Comparison of ENCODE assay signal across 12 cellular contexts in the genomic region with DNA sequence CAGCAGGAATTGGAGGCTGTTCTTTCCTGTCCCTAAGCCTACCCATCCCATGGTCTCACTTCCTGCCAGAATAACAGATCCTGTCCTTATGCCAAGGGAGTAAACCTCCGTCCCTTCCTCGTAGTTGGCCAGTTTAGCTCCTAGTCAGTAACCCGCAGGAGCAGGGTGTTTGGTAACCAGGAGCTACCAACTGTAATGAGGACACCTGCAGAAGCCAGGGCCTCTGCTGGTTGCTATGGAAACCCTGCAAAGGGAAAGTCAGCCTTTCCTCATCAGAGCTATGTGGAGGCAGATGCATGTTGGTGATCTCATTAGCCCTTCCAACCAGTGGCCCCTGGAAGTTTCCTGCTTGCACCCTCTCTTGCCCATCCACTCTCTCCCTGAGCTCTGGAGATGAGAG.
A peak's percentile ranks its signal among the peaks of the same experiment; 100 is the strongest.
DNase-seq lines count a peak whose midpoint lies in the region; TF ChIP-seq lines count a peak whose summit lies in the region.
"Had no signal": no experiment of that assay in that cellular context is flagged by ENCODE, and none has a peak within 500 bp of the region (broad histone marks: within the 10 kb centered on the region; RNA-seq: fewer than 3 reads in every experiment).

No MANE protein-coding gene starts in this region.

- 90% methylated on average over 3 of the region's 3 CpGs for WGBS in smooth muscle cell (ENCODE audit: low lambda C conversion rate)

- H3K36me3 ChIP-seq in H7 (replicated peaks; ENCODE audit: control insufficient read depth, insufficient read depth, low read length) (no peaks in the 10 kb centered on the region), neural progenitor cell (no peaks in the 10 kb centered on the region), smooth muscle cell (ENCODE audit: low read depth) (no peaks in the 10 kb centered on the region)

- H3K79me2 ChIP-seq in neural progenitor cell (ENCODE audit: low read depth) (no peaks in the 10 kb centered on the region), smooth muscle cell (ENCODE audit: low read depth) (no peaks in the 10 kb centered on the region)

- H3K27ac Mint-ChIP-seq in brain (peak overlapping the region in 4 of 5 experiments; percentile 35 to 75 (median 64)), neural progenitor cell (peak overlapping the region; percentile 87)
- H3K27ac Mint-ChIP-seq: activated CD4-positive, alpha-beta T cell treated with anti-CD3 and anti-CD28 coated beads for 36 hours; stimulated activated naive CD8-positive, alpha-beta T cell treated with anti-CD3 and anti-CD28 coated beads, Interleukin-15, amount 100 ng/mL, for 72 hours had no signal

- H3K4me3 Mint-ChIP-seq in brain (peak overlapping the region in 1 of 5 experiments; percentile 63), neural progenitor cell (no peak overlapping the region)
- H3K4me3 Mint-ChIP-seq: activated CD4-positive, alpha-beta T cell treated with anti-CD3 and anti-CD28 coated beads for 36 hours; stimulated activated naive CD8-positive, alpha-beta T cell treated with anti-CD3 and anti-CD28 coated beads, Interleukin-15, amount 100 ng/mL, for 72 hours had no signal

- peaks cover 65% of the 10 kb centered on the region for H3K4me1 Mint-ChIP-seq in brain
- H3K4me1 Mint-ChIP-seq in neural progenitor cell: peaks cover 45% of the 10 kb centered on the region
- H3K4me1 Mint-ChIP-seq: activated CD4-positive, alpha-beta T cell treated with anti-CD3 and anti-CD28 coated beads for 36 hours; stimulated activated naive CD8-positive, alpha-beta T cell treated with anti-CD3 and anti-CD28 coated beads, Interleukin-15, amount 100 ng/mL, for 72 hours had no signal

- peaks cover 6% of the 10 kb centered on the region for H3F3A ChIP-seq in neural progenitor cell (ENCODE audit: low read depth)
- peaks cover 6% of the 10 kb centered on the region for H3F3A ChIP-seq in smooth muscle cell (ENCODE audit: low read depth)

- H3K9ac ChIP-seq in neural progenitor cell: no peak overlapping the region
- H3K9ac ChIP-seq in smooth muscle cell (ENCODE audit: low read depth): no peak overlapping the region

- H3K27me3 Mint-ChIP-seq in brain: peaks cover 19% of the 10 kb centered on the region
- H3K27me3 Mint-ChIP-seq in neural progenitor cell (ENCODE audit: insufficient read depth, low read depth): peaks cover 10% of the 10 kb centered on the region

- no peak overlapping the region for H2AFZ ChIP-seq in neural progenitor cell (replicated peaks)
- no peak overlapping the region for H2AFZ ChIP-seq in smooth muscle cell (ENCODE audit: low read depth)

- peaks cover 5 to 22% (median 12%) of the 10 kb centered on the region in 5 experiments for H3K9me3 Mint-ChIP-seq in brain
- H3K9me3 Mint-ChIP-seq in neural progenitor cell: peaks cover 19% of the 10 kb centered on the region

- H3K4me1 ChIP-seq in neural progenitor cell: peaks cover 23% of the 10 kb centered on the region
- peaks cover 6% of the 10 kb centered on the region for H3K4me1 ChIP-seq in smooth muscle cell (ENCODE audit: low read depth)

- DNase-seq in H7: peak; percentile 65
- peak; percentile 58 for DNase-seq in NCI-H2171 (lab: John Stamatoyannopoulos, UW)
- DNase-seq in neural progenitor cell (ENCODE audit: low spot score): peak; percentile 68
- DNase-seq in smooth muscle cell (lab: John Stamatoyannopoulos, UW; ENCODE audit: unreplicated experiment): no peak
- no peak for DNase-seq in stimulated activated CD4-positive, alpha-beta T cell treated with anti-CD3 and anti-CD28 coated beads, Interleukin-4, amount 100 ng/mL, for 24 hours
- DNase-seq in activated naive CD4-positive, alpha-beta T cell (lab: John Stamatoyannopoulos, UW): no peak
- DNase-seq in activated naive CD4-positive, alpha-beta T cell treated with anti-CD3 and anti-CD28 coated beads, Interleukin-2, amount 50 U/mL, for 16 hours: no peak
- DNase-seq: activated CD4-positive, alpha-beta T cell treated with anti-CD3 and anti-CD28 coated beads for 36 hours; NCI-H187; stimulated activated CD4-positive, alpha-beta T cell treated with anti-CD3 and anti-CD28 coated beads, Interleukin-1b, Interleukin-23, amount 100 ng/mL, for 48 hours; stimulated activated naive CD8-positive, alpha-beta T cell treated with anti-CD3 and anti-CD28 coated beads, Interleukin-15, amount 100 ng/mL, for 72 hours had no signal

- no peak overlapping the region for H3K4me2 ChIP-seq in neural progenitor cell
- no peak overlapping the region for H3K4me2 ChIP-seq in smooth muscle cell

- no peak overlapping the region for H3K4me3 ChIP-seq in H7 (ENCODE audit: insufficient read depth, low read depth, low read length)
- no peak overlapping the region for H3K4me3 ChIP-seq in neural progenitor cell
- H3K4me3 ChIP-seq in smooth muscle cell: no peak overlapping the region

- no peaks in the 10 kb centered on the region for H3K9me3 ChIP-seq in neural progenitor cell (ENCODE audit: low read depth)
- H3K9me3 ChIP-seq in smooth muscle cell (replicated peaks; ENCODE audit: low read depth): no peaks in the 10 kb centered on the region

- H3K36me3 Mint-ChIP-seq in brain (no peaks in the 10 kb centered on the region), neural progenitor cell (no peaks in the 10 kb centered on the region)

- no peak overlapping the region for H3K27ac ChIP-seq in neural progenitor cell
- no peak overlapping the region for H3K27ac ChIP-seq in smooth muscle cell (ENCODE audit: low read depth)

- H3K27me3 ChIP-seq in H7 (ENCODE audit: control insufficient read depth, insufficient read depth, low read length) (no peaks in the 10 kb centered on the region), neural progenitor cell (no peaks in the 10 kb centered on the region), smooth muscle cell (ENCODE audit: low read depth) (peaks cover 6% of the 10 kb centered on the region)

- H4K20me1 ChIP-seq in neural progenitor cell (ENCODE audit: low read depth): no peaks in the 10 kb centered on the region
- no peaks in the 10 kb centered on the region for H4K20me1 ChIP-seq in smooth muscle cell (ENCODE audit: low read depth)

- TF ChIP-seq CTCF in brain (conservative IDR thresholded peaks at IDR 0.05) (no peak), neural progenitor cell (IDR thresholded peaks at IDR 0.05) (no peak), smooth muscle cell (IDR thresholded peaks at IDR 0.05; ENCODE audit: borderline replicate concordance, insufficient read depth, poor library complexity, severe bottlenecking) (no peak)

Comparison
In these comparisons a context has a peak if more than half of its experiments do, and no peak if none do; other contexts are left out.
1. DNase-seq: peak in H7 (single experiment), NCI-H2171 (single experiment) and neural progenitor cell (single experiment); none in smooth muscle cell (single experiment), stimulated activated CD4-positive, alpha-beta T cell treated with anti-CD3 and anti-CD28 coated beads, Interleukin-4, amount 100 ng/mL, for 24 hours (single experiment), activated naive CD4-positive, alpha-beta T cell (0 of 4) and activated naive CD4-positive, alpha-beta T cell treated with anti-CD3 and anti-CD28 coated beads, Interleukin-2, amount 50 U/mL, for 16 hours (single experiment).